17 cellular contexts compared by ENCODE assay signal in genomic region chr1:15940110-15941043, GRCh38. TPM values are rescaled to one million over a fixed set of nuclear protein-coding genes. Genes with fewer than 3 reads are reported as not detected.
A peak's percentile ranks its signal among the peaks of the same experiment; 100 is the strongest.
DNase-seq lines count a peak whose midpoint lies in the region; ATAC-seq and TF ChIP-seq lines count a peak whose summit lies in the region.
"Had no signal": no experiment of that assay in that cellular context is flagged by ENCODE, and none has a peak within 500 bp of the region (broad histone marks: within the 10 kb centered on the region; RNA-seq: fewer than 3 reads in every experiment).

No MANE protein-coding gene starts in this region.

- POLR2A ChIA-PET in activated CD8-positive, alpha-beta T cell treated with anti-CD3 and anti-CD28 coated beads for 36 hours (lab: Charles Lee) = interaction anchor here (1.0 to 1.4 kb wide), 2 partner anchors 34 to 92 kb away, joined by 3 read pairs; no protein-coding TSS in a partner anchor
- POLR2A ChIA-PET in activated CD8-positive, alpha-beta T cell treated with anti-CD3 and anti-CD28 coated beads, Interleukin-2, amount 10 ng/mL, durations not matched to agents 7 days and 5 days (lab: Charles Lee) = interaction anchor here (0.7 kb wide), 1 partner anchor 473 kb away, joined by 3 read pairs; no protein-coding TSS in a partner anchor

- H3K4me3 Mint-ChIP-seq in activated CD8-positive, alpha-beta T cell treated with anti-CD3 and anti-CD28 coated beads for 36 hours = no peak overlapping the region
- no peak overlapping the region for H3K4me3 Mint-ChIP-seq in activated CD8-positive, alpha-beta T cell treated with anti-CD3 and anti-CD28 coated beads, Interleukin-2, amount 10 ng/mL, durations not matched to agents 7 days and 5 days
- H3K4me3 Mint-ChIP-seq in T-helper 17 cell = no peak overlapping the region
- no peak overlapping the region for H3K4me3 Mint-ChIP-seq in stimulated activated memory B cell treated with anti-CD40 and anti-IgM and Interleukin-4, amounts not matched to agents 10 μg/mL and 1 μg/mL and 100 μg/mL, for 72 hours

- in situ Hi-C loops in ACHN (cut with HindIII; ENCODE audit: low pct_ligation_motif_present, low pct_unique_long_range_greater_than_20kb, low sequenced_read_pairs) = no loop called here

- no peak for ATAC-seq in activated CD8-positive, alpha-beta T cell treated with anti-CD3 and anti-CD28 coated beads for 36 hours
- ATAC-seq in activated CD8-positive, alpha-beta T cell treated with anti-CD3 and anti-CD28 coated beads, Interleukin-2, amount 10 ng/mL, durations not matched to agents 7 days and 5 days = no peak
- ATAC-seq in T-helper 17 cell = no peak
- no peak for ATAC-seq in stimulated activated memory B cell treated with anti-CD40 and anti-IgM and Interleukin-4, amounts not matched to agents 10 μg/mL and 1 μg/mL and 100 μg/mL, for 72 hours

- peaks cover 41% of the 10 kb centered on the region for H3K36me3 Mint-ChIP-seq in activated CD8-positive, alpha-beta T cell treated with anti-CD3 and anti-CD28 coated beads for 36 hours (ENCODE audit: low read depth)
- H3K36me3 Mint-ChIP-seq in activated CD8-positive, alpha-beta T cell treated with anti-CD3 and anti-CD28 coated beads, Interleukin-2, amount 10 ng/mL, durations not matched to agents 7 days and 5 days (ENCODE audit: low read depth) = peaks cover 44% of the 10 kb centered on the region
- peaks cover 5% of the 10 kb centered on the region for H3K36me3 Mint-ChIP-seq in T-helper 17 cell (ENCODE audit: low read depth)
- H3K36me3 Mint-ChIP-seq in stimulated activated memory B cell treated with anti-CD40 and anti-IgM and Interleukin-4, amounts not matched to agents 10 μg/mL and 1 μg/mL and 100 μg/mL, for 72 hours = peaks cover 48% of the 10 kb centered on the region

- no peaks in the 10 kb centered on the region for H3K9me3 Mint-ChIP-seq in activated CD8-positive, alpha-beta T cell treated with anti-CD3 and anti-CD28 coated beads for 36 hours
- no peaks in the 10 kb centered on the region for H3K9me3 Mint-ChIP-seq in activated CD8-positive, alpha-beta T cell treated with anti-CD3 and anti-CD28 coated beads, Interleukin-2, amount 10 ng/mL, durations not matched to agents 7 days and 5 days (ENCODE audit: insufficient read depth)
- no peaks in the 10 kb centered on the region for H3K9me3 Mint-ChIP-seq in stimulated activated memory B cell treated with anti-CD40 and anti-IgM and Interleukin-4, amounts not matched to agents 10 μg/mL and 1 μg/mL and 100 μg/mL, for 72 hours

- DNase-seq in activated CD8-positive, alpha-beta T cell treated with anti-CD3 and anti-CD28 coated beads for 36 hours = no peak
- DNase-seq in activated CD8-positive, alpha-beta T cell treated with anti-CD3 and anti-CD28 coated beads, Interleukin-2, amount 10 ng/mL, durations not matched to agents 7 days and 5 days = no peak
- DNase-seq in T-helper 17 cell = no peak
- peak; percentile 29 for DNase-seq in ecto neural progenitor cell (ENCODE audit: low spot score)
- DNase-seq in ACHN = no peak
- DNase-seq in activated gamma-delta T cell treated with Interleukin-2 at 50 U/mL for 16 hours = no peak
- DNase-seq in NCI-H226 = no peak
- DNase-seq: activated CD4-positive, alpha-beta T cell treated with anti-CD3 and anti-CD28 coated beads for 48 hours; cortex of kidney; DMS153; left lung; MM.1S; SHP77 treated with DMSO at 0.1 percent for 48 hours; stimulated activated CD4-positive, alpha-beta T cell treated with anti-CD3 and anti-CD28 coated beads, Interleukin-4, amount 100 ng/mL, for 4 hours had no signal

- intact Hi-C loops in activated CD8-positive, alpha-beta T cell treated with anti-CD3 and anti-CD28 coated beads for 36 hours (cut with micrococcal nuclease) = no loop called here

- H3K9me3 ChIP-seq in T-helper 17 cell (ENCODE audit: control insufficient read depth, low read length, poor library complexity, severe bottlenecking) = no peaks in the 10 kb centered on the region
- H3K9me3 ChIP-seq: A549, left lung, upper lobe of left lung had no signal

- peak overlapping the region; percentile 58 for H3K27ac Mint-ChIP-seq in activated CD8-positive, alpha-beta T cell treated with anti-CD3 and anti-CD28 coated beads for 36 hours
- no peak overlapping the region for H3K27ac Mint-ChIP-seq in activated CD8-positive, alpha-beta T cell treated with anti-CD3 and anti-CD28 coated beads, Interleukin-2, amount 10 ng/mL, durations not matched to agents 7 days and 5 days
- H3K27ac Mint-ChIP-seq in T-helper 17 cell = peak overlapping the region; percentile 67
- H3K27ac Mint-ChIP-seq in stimulated activated memory B cell treated with anti-CD40 and anti-IgM and Interleukin-4, amounts not matched to agents 10 μg/mL and 1 μg/mL and 100 μg/mL, for 72 hours = peak overlapping the region; percentile 94

- H3K27me3 Mint-ChIP-seq in activated CD8-positive, alpha-beta T cell treated with anti-CD3 and anti-CD28 coated beads for 36 hours = no peaks in the 10 kb centered on the region
- H3K27me3 Mint-ChIP-seq in activated CD8-positive, alpha-beta T cell treated with anti-CD3 and anti-CD28 coated beads, Interleukin-2, amount 10 ng/mL, durations not matched to agents 7 days and 5 days (ENCODE audit: low read depth) = no peaks in the 10 kb centered on the region
- no peaks in the 10 kb centered on the region for H3K27me3 Mint-ChIP-seq in T-helper 17 cell
- no peaks in the 10 kb centered on the region for H3K27me3 Mint-ChIP-seq in stimulated activated memory B cell treated with anti-CD40 and anti-IgM and Interleukin-4, amounts not matched to agents 10 μg/mL and 1 μg/mL and 100 μg/mL, for 72 hours

- H3K4me1 Mint-ChIP-seq in activated CD8-positive, alpha-beta T cell treated with anti-CD3 and anti-CD28 coated beads for 36 hours (ENCODE audit: low read depth) = peaks cover 12% of the 10 kb centered on the region
- H3K4me1 Mint-ChIP-seq in activated CD8-positive, alpha-beta T cell treated with anti-CD3 and anti-CD28 coated beads, Interleukin-2, amount 10 ng/mL, durations not matched to agents 7 days and 5 days (ENCODE audit: low read depth) = no peaks in the 10 kb centered on the region
- peaks cover 8% of the 10 kb centered on the region for H3K4me1 Mint-ChIP-seq in T-helper 17 cell
- H3K4me1 Mint-ChIP-seq in stimulated activated memory B cell treated with anti-CD40 and anti-IgM and Interleukin-4, amounts not matched to agents 10 μg/mL and 1 μg/mL and 100 μg/mL, for 72 hours = peaks cover 25% of the 10 kb centered on the region

- CTCF ChIA-PET in activated CD8-positive, alpha-beta T cell treated with anti-CD3 and anti-CD28 coated beads for 36 hours (lab: Charles Lee) = interaction anchor here (2.2 kb wide), 1 partner anchor 67 kb away, joined by 4 read pairs; no protein-coding TSS in a partner anchor
- CTCF ChIA-PET in activated CD8-positive, alpha-beta T cell treated with anti-CD3 and anti-CD28 coated beads, Interleukin-2, amount 10 ng/mL, durations not matched to agents 7 days and 5 days (lab: Charles Lee) = no interaction called here

- no peak for TF ChIP-seq CTCF in activated CD8-positive, alpha-beta T cell treated with anti-CD3 and anti-CD28 coated beads for 36 hours (IDR thresholded peaks at IDR 0.05)

RNA-seq across cellular contexts. Expression of gene ZBTB17, which starts 35.5 kb away (rescaled TPM):
- total RNA-seq in activated CD8-positive, alpha-beta T cell treated with anti-CD3 and anti-CD28 coated beads for 36 hours = 10 to 100 TPM; 44.1 to 45.7 TPM
- total RNA-seq in activated CD8-positive, alpha-beta T cell treated with anti-CD3 and anti-CD28 coated beads, Interleukin-2, amount 10 ng/mL, durations not matched to agents 7 days and 5 days = 10 to 100 TPM; 32.3 to 33.3 TPM
- total RNA-seq in T-helper 17 cell = 10 to 100 TPM; 71.7 to 99.0 TPM
